In the genomic region with DNA sequence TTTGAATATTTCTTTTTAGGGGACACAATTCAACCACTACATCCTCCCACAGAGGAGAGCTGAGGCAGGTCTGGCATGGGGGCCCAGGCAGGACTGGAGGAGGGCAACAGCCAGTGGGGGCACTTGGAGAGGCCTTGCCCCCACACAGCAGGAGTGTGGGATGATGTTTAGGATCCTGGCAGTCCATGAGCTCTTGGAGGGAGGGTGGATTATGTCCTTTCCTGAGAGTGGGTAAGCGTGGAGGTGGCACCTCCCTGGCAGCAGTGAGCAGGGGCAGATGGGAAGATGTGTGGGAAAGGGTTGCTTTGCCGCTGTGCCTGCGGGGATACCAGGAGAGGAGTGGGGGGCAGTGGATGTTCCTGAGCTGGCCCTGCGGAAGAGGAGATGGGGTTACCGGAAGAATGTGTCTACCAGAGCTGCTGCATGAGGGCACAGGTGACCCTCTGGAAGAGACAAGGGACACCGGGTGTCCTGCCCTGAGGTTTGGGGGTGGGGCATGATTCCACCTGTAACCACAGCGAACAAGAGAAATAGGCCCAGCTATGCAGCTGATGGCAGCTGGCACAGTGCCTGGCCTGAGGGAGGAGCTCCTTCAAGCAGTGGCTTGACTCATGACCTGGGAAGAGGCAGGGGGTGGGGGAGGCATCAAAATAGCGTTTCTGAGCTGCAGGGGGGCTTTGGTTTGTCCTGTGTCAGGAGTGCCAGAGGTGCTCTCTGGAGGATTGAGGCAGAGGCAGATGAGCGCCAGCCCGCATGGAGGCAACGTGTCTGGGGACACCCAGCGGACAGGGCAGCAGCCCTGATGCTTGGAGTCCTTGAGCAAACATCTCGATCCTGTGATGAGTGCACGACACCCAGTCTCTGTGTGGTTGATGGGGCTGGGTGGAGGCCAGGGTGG, we compare ENCODE assay signal across 12 cellular contexts.
DNase-seq lines count a peak whose midpoint lies in the region; ATAC-seq and TF ChIP-seq lines count a peak whose summit lies in the region.
"Had no signal": no experiment of that assay in that cellular context is flagged by ENCODE, and none has a peak within 500 bp of the region (broad histone marks: within the 10 kb centered on the region; RNA-seq: fewer than 3 reads in every experiment).

No MANE protein-coding gene starts in this region.

- H3K4me1 ChIP-seq in fibroblast of lung (ENCODE audit: control insufficient read depth, extremely low read depth, insufficient read depth, low read length) (peaks cover 2% of the 10 kb centered on the region), transverse colon (peaks cover 0 to 21% (median 2%) of the 10 kb centered on the region in 4 donors), ovary (ENCODE audit: insufficient read depth) (no peaks in the 10 kb centered on the region)
- H3K4me1 ChIP-seq: SJCRH30 had no signal

- H3K27me3 ChIP-seq in fibroblast of lung (ENCODE audit: control insufficient read depth, insufficient read depth, low read length) (no peaks in the 10 kb centered on the region), transverse colon (peaks cover 10% of the 10 kb centered on the region), ovary (no peaks in the 10 kb centered on the region)
- H3K27me3 ChIP-seq: SJCRH30 had no signal

- H3K4me3 Mint-ChIP-seq in activated naive CD8-positive, alpha-beta T cell treated with anti-CD3 and anti-CD28 coated beads, Interleukin-2, amount 50 U/mL, for 24 hours: no peak overlapping the region
- H3K4me3 Mint-ChIP-seq: GM23338 had no signal

- H3K4me3 ChIP-seq in fibroblast of lung (replicated peaks in 1 of 4; ENCODE audit: control extremely low read depth in 1 of 4, insufficient read depth in 1 of 4, low read depth in 3 of 4, low read length in 4 of 4) (no peak overlapping the region), transverse colon (no peak overlapping the region), ovary (no peak overlapping the region)
- H3K4me3 ChIP-seq: GM23338, SJCRH30 had no signal

- no peaks in the 10 kb centered on the region for H3K36me3 ChIP-seq in fibroblast of lung (ENCODE audit: control insufficient read depth, insufficient read depth, low read length)
- H3K36me3 ChIP-seq in transverse colon: no peaks in the 10 kb centered on the region
- no peaks in the 10 kb centered on the region for H3K36me3 ChIP-seq in ovary
- H3K36me3 ChIP-seq: SJCRH30 had no signal

- intact Hi-C loops in transverse colon (cut with DNase I; ENCODE audit: low total_unique reads) (loop anchor here (10.0 kb wide), 1 partner anchor 187 kb away; no protein-coding TSS in a partner anchor), ovary (cut with DNase I) (no loop called here)

- no peak for TF ChIP-seq POLR2A in transverse colon (IDR thresholded peaks at IDR 0.05)
- no peak for TF ChIP-seq POLR2A in ovary (IDR thresholded peaks at IDR 0.05)

- no peak overlapping the region for H3K27ac Mint-ChIP-seq in activated naive CD8-positive, alpha-beta T cell treated with anti-CD3 and anti-CD28 coated beads, Interleukin-2, amount 50 U/mL, for 24 hours
- no peak overlapping the region for H3K27ac Mint-ChIP-seq in activated naive CD4-positive, alpha-beta T cell treated with anti-CD3 and anti-CD28 coated beads, Interleukin-2, amount 50 U/mL, for 72 hours
- H3K27ac Mint-ChIP-seq: GM23338 had no signal

- in situ Hi-C loops in transverse colon (cut with MboI; ENCODE audit: low pct_ligation_motif_present in 1 of 4, low pct_unique_long_range_greater_than_20kb in 1 of 4, low sequenced_read_pairs in 3 of 4): loop anchor here in 1 of 4 donors (25.0 kb wide), 1 partner anchor 155 kb away; no protein-coding TSS in a partner anchor

- H2AFZ ChIP-seq in fibroblast of lung (ENCODE audit: low read length): no peak overlapping the region
- H2AFZ ChIP-seq: GM23338 had no signal

- peaks cover 4% of the 10 kb centered on the region for H3K27me3 Mint-ChIP-seq in activated naive CD8-positive, alpha-beta T cell treated with anti-CD3 and anti-CD28 coated beads, Interleukin-2, amount 50 U/mL, for 24 hours

- TF ChIP-seq CTCF in fibroblast of lung (conservative IDR thresholded peaks at IDR 0.05 in 1 of 2, IDR thresholded peaks at IDR 0.05 in 1 of 2; ENCODE audit: low read depth in 1 of 2, low read length in 2 of 2) (no peak), transverse colon (IDR thresholded peaks at IDR 0.05) (no peak), ovary (IDR thresholded peaks at IDR 0.05) (no peak)

- no peak overlapping the region for H3K9ac ChIP-seq in fibroblast of lung (ENCODE audit: insufficient read depth, low read length)

- ATAC-seq in activated naive CD8-positive, alpha-beta T cell treated with anti-CD3 and anti-CD28 coated beads, Interleukin-2, amount 50 U/mL, for 24 hours: no peak
- ATAC-seq in activated naive CD4-positive, alpha-beta T cell treated with anti-CD3 and anti-CD28 coated beads, Interleukin-2, amount 50 U/mL, for 72 hours: no peak
- ATAC-seq: GM23338 had no signal

- H3K9me3 ChIP-seq in fibroblast of lung (ENCODE audit: control insufficient read depth, insufficient read depth, low read depth, low read length) (no peaks in the 10 kb centered on the region), transverse colon (no peaks in the 10 kb centered on the region), ovary (no peaks in the 10 kb centered on the region)
- H3K9me3 ChIP-seq: SJCRH30 had no signal

- no peaks in the 10 kb centered on the region for H3K4me1 Mint-ChIP-seq in activated naive CD8-positive, alpha-beta T cell treated with anti-CD3 and anti-CD28 coated beads, Interleukin-2, amount 50 U/mL, for 24 hours
- H3K4me1 Mint-ChIP-seq: GM23338 had no signal

- 46 to 54% methylated on average over 2 to 14 of the region's 14 CpGs for WGBS in transverse colon (ENCODE audit: low coverage in 1 of 2), 2 donors
- WGBS in ovary, 3 donors: 70 to 77% (median 75%) methylated on average over 14 of the region's 14 CpGs

- no peaks in the 10 kb centered on the region for H3K36me3 Mint-ChIP-seq in activated naive CD8-positive, alpha-beta T cell treated with anti-CD3 and anti-CD28 coated beads, Interleukin-2, amount 50 U/mL, for 24 hours (ENCODE audit: low read depth)
- H3K36me3 Mint-ChIP-seq in activated naive CD4-positive, alpha-beta T cell treated with anti-CD3 and anti-CD28 coated beads, Interleukin-2, amount 50 U/mL, for 72 hours: no peaks in the 10 kb centered on the region

- no peak overlapping the region for H3K4me2 ChIP-seq in fibroblast of lung (ENCODE audit: extremely low read depth, insufficient read depth, low read length)
- H3K4me2 ChIP-seq: GM23338 had no signal

- no peaks in the 10 kb centered on the region for H3K9me3 Mint-ChIP-seq in activated naive CD8-positive, alpha-beta T cell treated with anti-CD3 and anti-CD28 coated beads, Interleukin-2, amount 50 U/mL, for 24 hours
- peaks cover 6 to 8% of the 10 kb centered on the region in 2 donors for H3K9me3 Mint-ChIP-seq in activated naive CD4-positive, alpha-beta T cell treated with anti-CD3 and anti-CD28 coated beads, Interleukin-2, amount 50 U/mL, for 72 hours
- H3K9me3 Mint-ChIP-seq: GM23338 had no signal

- H3K79me2 ChIP-seq in fibroblast of lung (ENCODE audit: control insufficient read depth, insufficient read depth, low read length): no peaks in the 10 kb centered on the region

- H3K27ac ChIP-seq in fibroblast of lung (ENCODE audit: insufficient read depth, low read length) (no peak overlapping the region), transverse colon (no peak overlapping the region), ovary (no peak overlapping the region)
- H3K27ac ChIP-seq: SJCRH30 had no signal

- DNase-seq in NCI-H187 (lab: John Stamatoyannopoulos, UW) (peak; percentile 47 to 51), NCI-H187 treated with DMSO at 0.1 percent for 48 hours (lab: John Stamatoyannopoulos, UW) (no peak), NCI-H69 (lab: John Stamatoyannopoulos, UW) (peak; percentile 64), fibroblast of lung (ENCODE audit: low read depth in 2 of 2) (peak; percentile 31 to 53), transverse colon (peak; percentile 83), ovary (no peak)
- no peak for DNase-seq in activated naive CD8-positive, alpha-beta T cell treated with anti-CD3 and anti-CD28 coated beads, Interleukin-2, amount 50 U/mL, for 24 hours
- no peak for DNase-seq in activated naive CD4-positive, alpha-beta T cell treated with anti-CD3 and anti-CD28 coated beads, Interleukin-2, amount 50 U/mL, for 72 hours (ENCODE audit: low spot score in 2 of 2)
- DNase-seq: caudate nucleus, hippocampal formation, SJCRH30 had no signal

- TF ChIP-seq EP300 in transverse colon (IDR thresholded peaks at IDR 0.05; ENCODE audit: low read depth): no peak
- TF ChIP-seq EP300 in ovary (IDR thresholded peaks at IDR 0.05): no peak

- no peaks in the 10 kb centered on the region for H4K20me1 ChIP-seq in fibroblast of lung (ENCODE audit: control insufficient read depth, extremely low read depth, insufficient read depth, low read length)

Comparison
In these comparisons a context has a peak if more than half of its experiments do, and no peak if none do; other contexts are left out.
1. DNase-seq: peak in NCI-H187 (2 of 2), NCI-H69 (single experiment), fibroblast of lung (2 of 2) and transverse colon (single experiment); none in NCI-H187 treated with DMSO at 0.1 percent for 48 hours (single experiment), ovary (0 of 5), activated naive CD8-positive, alpha-beta T cell treated with anti-CD3 and anti-CD28 coated beads, Interleukin-2, amount 50 U/mL, for 24 hours (single experiment) and activated naive CD4-positive, alpha-beta T cell treated with anti-CD3 and anti-CD28 coated beads, Interleukin-2, amount 50 U/mL, for 72 hours (0 of 2).